In genomic region chrX:115054876-115055275, GRCh38 we compare ENCODE assay signal across 22 cellular contexts. TPM values are rescaled to one million over a fixed set of nuclear protein-coding genes. Genes with fewer than 3 reads are reported as not detected.
DNase-seq lines count a peak whose midpoint lies in the region; ATAC-seq, FAIRE-seq and TF ChIP-seq lines count a peak whose summit lies in the region.
"Had no signal": no experiment of that assay in that cellular context is flagged by ENCODE, and none has a peak within 500 bp of the region (broad histone marks: within the 10 kb centered on the region; RNA-seq: fewer than 3 reads in every experiment).

No MANE protein-coding gene starts in this region.

- H3K4me3 ChIP-seq in adipocyte (ENCODE audit: low read length), result no peak overlapping the region
- H3K4me3 ChIP-seq in bronchial epithelial cell (ENCODE audit: low read depth, low read length), result no peak overlapping the region
- H3K4me3 ChIP-seq: A549, GM23338 had no signal

- no peak overlapping the region for H3K9ac ChIP-seq in adipocyte (ENCODE audit: low read length)

- TF ChIP-seq CTCF in bronchial epithelial cell (IDR thresholded peaks at IDR 0.05; ENCODE audit: insufficient read depth, low read length, severe bottlenecking) (no peak), foreskin keratinocyte (conservative IDR thresholded peaks at IDR 0.05) (no peak)

- no peaks in the 10 kb centered on the region for H3K9me3 Mint-ChIP-seq in activated T-helper 1 cell treated with anti-CD3 and anti-CD28 coated beads, Interleukin-12 subunit alpha, Interleukin-12 subunit beta, Interleukin-2, Interleukin-4 antibody, amounts not matched to agents 30 ng/mL and 10 ng/mL and 1 ng/mL, durations not matched to agents 14 hours and 24 hours and 36 hours
- H3K9me3 Mint-ChIP-seq: GM23338, H9 had no signal

- no peaks in the 10 kb centered on the region for H3K27me3 Mint-ChIP-seq in activated T-helper 1 cell treated with anti-CD3 and anti-CD28 coated beads, Interleukin-12 subunit alpha, Interleukin-12 subunit beta, Interleukin-2, Interleukin-4 antibody, amounts not matched to agents 30 ng/mL and 10 ng/mL and 1 ng/mL, durations not matched to agents 14 hours and 24 hours and 36 hours (ENCODE audit: insufficient read depth)
- H3K27me3 Mint-ChIP-seq: CD4-positive, alpha-beta memory T cell had no signal

- H3K36me3 ChIP-seq in adipocyte (ENCODE audit: control insufficient read depth, insufficient read depth, low read length, severe bottlenecking) (no peaks in the 10 kb centered on the region), bronchial epithelial cell (ENCODE audit: control insufficient read depth, insufficient read depth, low read length) (no peaks in the 10 kb centered on the region)

- H3K27ac Mint-ChIP-seq in activated T-helper 1 cell treated with anti-CD3 and anti-CD28 coated beads, Interleukin-12 subunit alpha, Interleukin-12 subunit beta, Interleukin-2, Interleukin-4 antibody, amounts not matched to agents 30 ng/mL and 10 ng/mL and 1 ng/mL, durations not matched to agents 14 hours and 24 hours and 36 hours, result no peak overlapping the region
- H3K27ac Mint-ChIP-seq: CD4-positive, alpha-beta memory T cell; GM23338; H9 had no signal

- H3K36me3 Mint-ChIP-seq in activated T-helper 1 cell treated with anti-CD3 and anti-CD28 coated beads, Interleukin-12 subunit alpha, Interleukin-12 subunit beta, Interleukin-2, Interleukin-4 antibody, amounts not matched to agents 30 ng/mL and 10 ng/mL and 1 ng/mL, durations not matched to agents 14 hours and 24 hours and 36 hours (ENCODE audit: low read depth), result no peaks in the 10 kb centered on the region
- H3K36me3 Mint-ChIP-seq: CD4-positive, alpha-beta memory T cell had no signal

- peak; percentile 4 for DNase-seq in EH (ENCODE audit: low read depth)
- DNase-seq in adipocyte (ENCODE audit: low read depth), result peak; percentile 5
- DNase-seq in bronchial epithelial cell (ENCODE audit: low read depth), result peak; percentile 73
- DNase-seq in foreskin keratinocyte, result peak in 1 of 2 donors; percentile 50
- no peak for DNase-seq in retina
- no peak for DNase-seq in activated T-helper 1 cell treated with anti-CD3 and anti-CD28 coated beads, Interleukin-12 subunit alpha, Interleukin-12 subunit beta, Interleukin-2, Interleukin-4 antibody, amounts not matched to agents 30 ng/mL and 10 ng/mL and 1 ng/mL, durations not matched to agents 14 hours and 24 hours and 36 hours (ENCODE audit: low spot score)
- DNase-seq: 8988T; ACHN; AML-193; C1 segment of cervical spinal cord; Calu3; CD4-positive, alpha-beta memory T cell; COR-L47; DMS53; DMS79 treated with DMSO at 0.1 percent for 48 hours; H9 had no signal

- H3K4me3 Mint-ChIP-seq in activated T-helper 1 cell treated with anti-CD3 and anti-CD28 coated beads, Interleukin-12 subunit alpha, Interleukin-12 subunit beta, Interleukin-2, Interleukin-4 antibody, amounts not matched to agents 30 ng/mL and 10 ng/mL and 1 ng/mL, durations not matched to agents 14 hours and 24 hours and 36 hours, result no peak overlapping the region
- H3K4me3 Mint-ChIP-seq: CD4-positive, alpha-beta memory T cell; GM23338; H9 had no signal

- no peak overlapping the region for H3K27ac ChIP-seq in foreskin keratinocyte
- H3K27ac ChIP-seq: A549 had no signal

- no peaks in the 10 kb centered on the region for H3K9me3 ChIP-seq in adipocyte (ENCODE audit: control insufficient read depth, low read length)
- H3K9me3 ChIP-seq: A549 had no signal

- ATAC-seq in foreskin keratinocyte, result peak; percentile 70
- ATAC-seq in GM21360 (IDR thresholded peaks at IDR 0.05; ENCODE audit: unreplicated experiment), result no peak
- ATAC-seq: A549, GM23338, HCT116 had no signal

- FAIRE-seq in bronchial epithelial cell (lab: Jason Lieb, UNC), result no peak
- FAIRE-seq: G401.6, GM12892 had no signal

- H3K4me1 Mint-ChIP-seq in activated T-helper 1 cell treated with anti-CD3 and anti-CD28 coated beads, Interleukin-12 subunit alpha, Interleukin-12 subunit beta, Interleukin-2, Interleukin-4 antibody, amounts not matched to agents 30 ng/mL and 10 ng/mL and 1 ng/mL, durations not matched to agents 14 hours and 24 hours and 36 hours (ENCODE audit: low read depth), result no peaks in the 10 kb centered on the region
- H3K4me1 Mint-ChIP-seq: CD4-positive, alpha-beta memory T cell; GM23338; H9 had no signal

- H3K27me3 ChIP-seq in adipocyte (replicated peaks; ENCODE audit: control insufficient read depth, insufficient read depth, low read length) (no peaks in the 10 kb centered on the region), bronchial epithelial cell (ENCODE audit: control insufficient read depth, insufficient read depth, low read length) (no peaks in the 10 kb centered on the region), foreskin keratinocyte (no peaks in the 10 kb centered on the region)

- intact Hi-C loops in activated T-helper 1 cell treated with anti-CD3 and anti-CD28 coated beads, Interleukin-12 subunit alpha, Interleukin-12 subunit beta, Interleukin-2, Interleukin-4 antibody, amounts not matched to agents 30 ng/mL and 10 ng/mL and 1 ng/mL, durations not matched to agents 14 hours and 24 hours and 36 hours (cut with micrococcal nuclease), result no loop called here

- peaks cover 16% of the 10 kb centered on the region for H3K4me1 ChIP-seq in adipocyte (ENCODE audit: control insufficient read depth, insufficient read depth, low read length)
- no peaks in the 10 kb centered on the region for H3K4me1 ChIP-seq in foreskin keratinocyte
- H3K4me1 ChIP-seq: A549 had no signal

RNA-seq across cellular contexts. Expression of gene IL13RA2, which starts 37.5 kb away (rescaled TPM):
- 15.4 and 17.1 TPM in 2 replicates for total RNA-seq in bronchial epithelial cell
- 0.32 and 0.85 TPM in 2 replicates for total RNA-seq in foreskin keratinocyte
- 0.43 and 0.54 TPM in 2 replicates for polyA plus RNA-seq in foreskin keratinocyte
- not detected in 2 replicates for total RNA-seq in activated T-helper 1 cell treated with anti-CD3 and anti-CD28 coated beads, Interleukin-12 subunit alpha, Interleukin-12 subunit beta, Interleukin-2, Interleukin-4 antibody, amounts not matched to agents 30 ng/mL and 10 ng/mL and 1 ng/mL, durations not matched to agents 14 hours and 24 hours and 36 hours
- total RNA-seq: Calu3; CD4-positive, alpha-beta memory T cell; GM23338; H9 had no signal
- polyA plus RNA-seq: A549; CD4-positive, alpha-beta memory T cell; GM23338 had no signal

Comparison
In these comparisons a context has a peak if more than half of its experiments do, and no peak if none do; other contexts are left out.
1. DNase-seq: peak in EH (single experiment), adipocyte (single experiment) and bronchial epithelial cell (single experiment); none in retina (single experiment) and activated T-helper 1 cell treated with anti-CD3 and anti-CD28 coated beads, Interleukin-12 subunit alpha, Interleukin-12 subunit beta, Interleukin-2, Interleukin-4 antibody, amounts not matched to agents 30 ng/mL and 10 ng/mL and 1 ng/mL, durations not matched to agents 14 hours and 24 hours and 36 hours (single experiment).